ENCODE assay signal across 32 cellular contexts in the genomic region with DNA sequence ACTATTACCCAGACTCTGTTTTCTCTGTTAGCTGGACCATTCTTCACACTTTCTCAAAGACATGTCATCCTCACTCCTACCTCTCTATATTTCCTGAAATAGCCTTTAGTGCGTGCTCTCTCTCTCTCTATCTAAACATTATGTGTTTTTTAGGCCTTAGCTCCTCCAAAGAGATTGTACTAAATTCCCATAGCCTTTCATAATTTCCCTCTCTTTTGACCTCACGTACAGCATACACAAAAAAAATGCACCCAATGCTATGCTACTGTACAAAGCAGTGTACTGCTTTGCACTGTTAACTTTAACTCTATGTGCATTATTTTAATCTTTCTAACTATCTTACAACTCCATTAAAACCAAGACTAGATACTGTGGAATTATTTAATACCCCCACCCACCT.
"Had no signal": no experiment of that assay in that cellular context is flagged by ENCODE, and none has a peak within 500 bp of the region (broad histone marks: within the 10 kb centered on the region; RNA-seq: fewer than 3 reads in every experiment).

No MANE protein-coding gene starts in this region.

- H3K9me3 ChIP-seq: ascending aorta had no signal

- H3K27me3 ChIP-seq: ascending aorta, cardiac muscle cell had no signal

- H3K4me1 ChIP-seq: ascending aorta had no signal

- FAIRE-seq: bronchial epithelial cell, TTC549 had no signal

- H3K27ac ChIP-seq: ascending aorta, cardiac muscle cell, WERI-Rb-1 had no signal

- ATAC-seq: activated CD4-positive, alpha-beta T cell treated with anti-CD3 and anti-CD28 coated beads for 36 hours; activated CD4-positive, CD25-positive, alpha-beta regulatory T cell treated with anti-CD3 and anti-CD28 coated beads, Interleukin-2, amount 50 U/mL, for 24 hours; activated CD8-positive, alpha-beta memory T cell treated with anti-CD3 and anti-CD28 coated beads, Interleukin-2, amount 10 ng/mL, durations not matched to agents 7 days and 5 days; activated CD8-positive, alpha-beta T cell treated with anti-CD3 and anti-CD28 coated beads, Interleukin-2, amount 10 ng/mL, durations not matched to agents 7 days and 5 days; activated naive CD8-positive, alpha-beta T cell treated with anti-CD3 and anti-CD28 coated beads, Interleukin-2, amount 50 U/mL, for 24 hours; WTC11 had no signal

- H3K4me3 ChIP-seq: ascending aorta, cardiac muscle cell had no signal

- DNase-seq: activated CD4-positive, alpha-beta memory T cell treated with anti-CD3 and anti-CD28 coated beads, Interleukin-2, amount 10 ng/mL, durations not matched to agents 7 days and 5 days; activated CD4-positive, alpha-beta T cell treated with anti-CD3 and anti-CD28 coated beads for 1 hour; activated CD4-positive, alpha-beta T cell treated with anti-CD3 and anti-CD28 coated beads for 36 hours; activated CD4-positive, alpha-beta T cell treated with anti-CD3 and anti-CD28 coated beads for 48 hours; activated CD4-positive, alpha-beta T cell treated with anti-CD3 and anti-CD28 coated beads, Interleukin-2, amount 10 ng/mL, durations not matched to agents 7 days and 5 days; activated CD4-positive, alpha-beta T cell treated with anti-CD3 and anti-CD28 coated beads, Interleukin-2, amount 50 U/mL, for 48 hours; activated CD4-positive, CD25-positive, alpha-beta regulatory T cell; activated CD8-positive, alpha-beta memory T cell treated with anti-CD3 and anti-CD28 coated beads for 24 hours; activated CD8-positive, alpha-beta memory T cell treated with anti-CD3 and anti-CD28 coated beads, Interleukin-2, amount 10 ng/mL, durations not matched to agents 7 days and 5 days; activated CD8-positive, alpha-beta memory T cell treated with anti-CD3 and anti-CD28 coated beads, Interleukin-2, amount 50 U/mL, for 48 hours; activated CD8-positive, alpha-beta T cell treated with anti-CD3 and anti-CD28 coated beads, Interleukin-2, amount 10 ng/mL, durations not matched to agents 7 days and 5 days; activated effector memory CD4-positive, alpha-beta T cell treated with Interleukin-2 at 50 U/mL for 16 hours; activated gamma-delta T cell; activated naive CD4-positive, alpha-beta T cell treated with anti-CD3 and anti-CD28 coated beads, Interleukin-2, amount 10 ng/mL, durations not matched to agents 7 days and 5 days; activated naive CD4-positive, alpha-beta T cell treated with Interleukin-2 at 50 U/mL for 16 hours; activated naive CD8-positive, alpha-beta T cell treated with anti-CD3 and anti-CD28 coated beads, Interleukin-2, amount 10 ng/mL, durations not matched to agents 7 days and 5 days; activated naive CD8-positive, alpha-beta T cell treated with anti-CD3 and anti-CD28 coated beads, Interleukin-2, amount 50 U/mL, for 24 hours; activated T-cell treated with anti-CD3 and anti-CD28 coated beads, Interleukin-2, amount 50 U/mL, for 24 hours; activated T-cell treated with anti-CD3 and anti-CD28 coated beads, Interleukin-2, amount 50 U/mL, for 48 hours; amygdala; anterior cingulate cortex; central memory CD4-positive, alpha-beta T cell; T-helper 1 cell; T-helper 2 cell; T-helper 9 cell; WERI-Rb-1 had no signal

- H3K36me3 ChIP-seq: ascending aorta, cardiac muscle cell, WERI-Rb-1 had no signal
